In the genomic region with DNA sequence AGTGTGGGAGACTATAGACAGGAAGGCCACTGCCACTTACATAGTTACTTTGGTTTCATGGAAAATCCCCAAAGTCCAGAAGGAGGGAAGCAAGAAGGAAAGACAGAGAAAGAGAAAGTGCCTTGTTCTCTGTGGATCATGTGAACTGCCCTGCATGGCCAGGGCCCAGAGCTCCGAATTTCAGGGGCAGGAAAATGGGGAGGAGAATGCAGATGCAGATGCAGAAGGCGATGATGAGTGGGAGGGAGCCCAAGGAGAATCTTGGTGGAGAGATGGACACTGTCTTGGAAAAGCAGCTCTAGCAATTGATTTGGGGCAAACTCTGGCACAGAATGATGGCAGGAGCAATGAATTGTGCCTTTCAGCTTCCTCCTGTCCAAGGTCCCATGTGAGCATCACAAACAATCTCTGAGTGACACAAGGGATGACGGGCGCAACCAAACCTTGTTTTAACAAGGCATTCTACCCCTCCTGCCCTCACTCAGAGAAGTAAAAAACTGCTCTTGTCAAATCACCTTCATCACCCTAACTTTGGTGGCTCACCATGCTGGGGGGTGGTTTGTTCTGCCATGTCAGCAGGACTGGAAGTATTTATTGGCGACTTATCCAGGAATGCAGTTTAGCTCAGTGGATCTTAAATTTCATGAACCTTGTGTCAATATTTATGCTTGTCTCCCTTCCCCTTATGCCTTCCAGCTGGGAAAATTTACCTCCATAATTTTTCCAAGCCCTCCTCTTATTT, we compare ENCODE assay signal across 1 cellular context.
A peak's percentile ranks its signal among the peaks of the same experiment; 100 is the strongest.
TF ChIP-seq lines count a peak whose summit lies in the region.

No MANE protein-coding gene starts in this region.

TF ChIP-seq in HEK293, 187 proteins besides CTCF, POLR2A, EP300 and RAD21 (continued from another document and continues in another):
- TF ChIP-seq ZNF777 (tag by site-specific recombination; IDR thresholded peaks at IDR 0.05; ENCODE audit: borderline replicate concordance) (no peak), ZSCAN30 (tag by site-specific recombination; IDR thresholded peaks at IDR 0.05) (no peak), FEZF1 (tag by site-specific recombination; IDR thresholded peaks at IDR 0.05) (0 out of 2 replicates have a peak, but pooled peaks have one; percentile 27), TCF7L2 (IDR thresholded peaks at IDR 0.05; ENCODE audit: borderline replicate concordance, low read depth, low read length) (no peak), ZNF843 (tag by site-specific recombination; IDR thresholded peaks at IDR 0.05) (0 out of 2 replicates have a peak, but pooled peaks have one; percentile 29), ZNF112 (tag by site-specific recombination; IDR thresholded peaks at IDR 0.05) (no peak), PRDM10 (tag by site-specific recombination; IDR thresholded peaks at IDR 0.05) (peak; percentile 60), ZNF548 (tag by site-specific recombination; IDR thresholded peaks at IDR 0.05) (no peak), ZBTB10 (tag by site-specific recombination; IDR thresholded peaks at IDR 0.05) (no peak), ZNF174 (tag by site-specific recombination; IDR thresholded peaks at IDR 0.05) (no peak), ZNF214 (tag by site-specific recombination; IDR thresholded peaks at IDR 0.05; ENCODE audit: borderline replicate concordance) (no peak), ZBTB11 (tag by site-specific recombination; conservative IDR thresholded peaks at IDR 0.05; ENCODE audit: low read depth) (no peak), ZNF341 (tag by site-specific recombination; IDR thresholded peaks at IDR 0.05; ENCODE audit: low read depth) (no peak), GLI4 (tag by site-specific recombination; IDR thresholded peaks at IDR 0.05) (no peak), ZNF600 (tag by site-specific recombination; IDR thresholded peaks at IDR 0.05) (0 out of 2 replicates have a peak, but pooled peaks have one; percentile 14), WT1 (tag by site-specific recombination; IDR thresholded peaks at IDR 0.05) (peak; percentile 97), ZNF585B (tag by site-specific recombination; IDR thresholded peaks at IDR 0.05) (no peak), ZNF561 (tag by site-specific recombination; IDR thresholded peaks at IDR 0.05; ENCODE audit: borderline replicate concordance) (no peak), ZNF133 (tag by site-specific recombination; IDR thresholded peaks at IDR 0.05) (no peak), ZNF16 (tag by site-specific recombination; IDR thresholded peaks at IDR 0.05; ENCODE audit: low read depth) (no peak), ZNF202 (tag by site-specific recombination; IDR thresholded peaks at IDR 0.05; ENCODE audit: borderline replicate concordance) (no peak), ZIC2 (tag by site-specific recombination; IDR thresholded peaks at IDR 0.05) (no peak), PRDM1 (tag by site-specific recombination; IDR thresholded peaks at IDR 0.05) (no peak), ZSCAN23 (tag by site-specific recombination; IDR thresholded peaks at IDR 0.05) (no peak), SP3 (tag by site-specific recombination; IDR thresholded peaks at IDR 0.05) (no peak), ZNF354C (tag by site-specific recombination; IDR thresholded peaks at IDR 0.05; ENCODE audit: borderline replicate concordance, low read depth) (no peak), ZNF266 (tag by site-specific recombination; IDR thresholded peaks at IDR 0.05; ENCODE audit: low read depth) (no peak), ZNF426 (tag by site-specific recombination; IDR thresholded peaks at IDR 0.05) (no peak), ZNF18 (tag by site-specific recombination; IDR thresholded peaks at IDR 0.05) (no peak), HOXD13 (CRISPR knock-in tag; IDR thresholded peaks at IDR 0.05; ENCODE audit: borderline replicate concordance) (no peak), ZFP69B (tag by site-specific recombination; IDR thresholded peaks at IDR 0.05) (no peak), ZNF837 (tag by site-specific recombination; IDR thresholded peaks at IDR 0.05) (no peak), ZNF791 (tag by site-specific recombination; IDR thresholded peaks at IDR 0.05) (no peak), KLF10 (tag by site-specific recombination; IDR thresholded peaks at IDR 0.05) (no peak)
- TF ChIP-seq, protein P1, sequence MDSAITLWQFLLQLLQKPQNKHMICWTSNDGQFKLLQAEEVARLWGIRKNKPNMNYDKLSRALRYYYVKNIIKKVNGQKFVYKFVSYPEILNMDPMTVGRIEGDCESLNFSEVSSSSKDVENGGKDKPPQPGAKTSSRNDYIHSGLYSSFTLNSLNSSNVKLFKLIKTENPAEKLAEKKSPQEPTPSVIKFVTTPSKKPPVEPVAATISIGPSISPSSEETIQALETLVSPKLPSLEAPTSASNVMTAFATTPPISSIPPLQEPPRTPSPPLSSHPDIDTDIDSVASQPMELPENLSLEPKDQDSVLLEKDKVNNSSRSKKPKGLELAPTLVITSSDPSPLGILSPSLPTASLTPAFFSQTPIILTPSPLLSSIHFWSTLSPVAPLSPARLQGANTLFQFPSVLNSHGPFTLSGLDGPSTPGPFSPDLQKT (IDR thresholded peaks at IDR 0.05; ENCODE audit: borderline replicate concordance, low read depth, low read length) = no peak
- TF ChIP-seq, protein P2, sequence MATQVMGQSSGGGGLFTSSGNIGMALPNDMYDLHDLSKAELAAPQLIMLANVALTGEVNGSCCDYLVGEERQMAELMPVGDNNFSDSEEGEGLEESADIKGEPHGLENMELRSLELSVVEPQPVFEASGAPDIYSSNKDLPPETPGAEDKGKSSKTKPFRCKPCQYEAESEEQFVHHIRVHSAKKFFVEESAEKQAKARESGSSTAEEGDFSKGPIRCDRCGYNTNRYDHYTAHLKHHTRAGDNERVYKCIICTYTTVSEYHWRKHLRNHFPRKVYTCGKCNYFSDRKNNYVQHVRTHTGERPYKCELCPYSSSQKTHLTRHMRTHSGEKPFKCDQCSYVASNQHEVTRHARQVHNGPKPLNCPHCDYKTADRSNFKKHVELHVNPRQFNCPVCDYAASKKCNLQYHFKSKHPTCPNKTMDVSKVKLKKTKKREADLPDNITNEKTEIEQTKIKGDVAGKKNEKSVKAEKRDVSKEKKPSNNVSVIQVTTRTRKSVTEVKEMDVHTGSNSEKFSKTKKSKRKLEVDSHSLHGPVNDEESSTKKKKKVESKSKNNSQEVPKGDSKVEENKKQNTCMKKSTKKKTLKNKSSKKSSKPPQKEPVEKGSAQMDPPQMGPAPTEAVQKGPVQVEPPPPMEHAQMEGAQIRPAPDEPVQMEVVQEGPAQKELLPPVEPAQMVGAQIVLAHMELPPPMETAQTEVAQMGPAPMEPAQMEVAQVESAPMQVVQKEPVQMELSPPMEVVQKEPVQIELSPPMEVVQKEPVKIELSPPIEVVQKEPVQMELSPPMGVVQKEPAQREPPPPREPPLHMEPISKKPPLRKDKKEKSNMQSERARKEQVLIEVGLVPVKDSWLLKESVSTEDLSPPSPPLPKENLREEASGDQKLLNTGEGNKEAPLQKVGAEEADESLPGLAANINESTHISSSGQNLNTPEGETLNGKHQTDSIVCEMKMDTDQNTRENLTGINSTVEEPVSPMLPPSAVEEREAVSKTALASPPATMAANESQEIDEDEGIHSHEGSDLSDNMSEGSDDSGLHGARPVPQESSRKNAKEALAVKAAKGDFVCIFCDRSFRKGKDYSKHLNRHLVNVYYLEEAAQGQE (tag by site-specific recombination; IDR thresholded peaks at IDR 0.05) = no peak
- TF ChIP-seq, protein P3, sequence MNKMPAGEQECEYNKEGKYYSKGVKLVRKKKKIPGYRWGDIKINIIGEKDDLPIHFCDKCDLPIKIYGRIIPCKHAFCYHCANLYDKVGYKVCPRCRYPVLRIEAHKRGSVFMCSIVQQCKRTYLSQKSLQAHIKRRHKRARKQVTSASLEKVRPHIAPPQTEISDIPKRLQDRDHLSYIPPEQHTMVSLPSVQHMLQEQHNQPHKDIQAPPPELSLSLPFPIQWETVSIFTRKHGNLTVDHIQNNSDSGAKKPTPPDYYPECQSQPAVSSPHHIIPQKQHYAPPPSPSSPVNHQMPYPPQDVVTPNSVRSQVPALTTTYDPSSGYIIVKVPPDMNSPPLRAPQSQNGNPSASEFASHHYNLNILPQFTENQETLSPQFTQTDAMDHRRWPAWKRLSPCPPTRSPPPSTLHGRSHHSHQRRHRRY (tag by site-specific recombination; IDR thresholded peaks at IDR 0.05) = no peak
- TF ChIP-seq, protein P4, sequence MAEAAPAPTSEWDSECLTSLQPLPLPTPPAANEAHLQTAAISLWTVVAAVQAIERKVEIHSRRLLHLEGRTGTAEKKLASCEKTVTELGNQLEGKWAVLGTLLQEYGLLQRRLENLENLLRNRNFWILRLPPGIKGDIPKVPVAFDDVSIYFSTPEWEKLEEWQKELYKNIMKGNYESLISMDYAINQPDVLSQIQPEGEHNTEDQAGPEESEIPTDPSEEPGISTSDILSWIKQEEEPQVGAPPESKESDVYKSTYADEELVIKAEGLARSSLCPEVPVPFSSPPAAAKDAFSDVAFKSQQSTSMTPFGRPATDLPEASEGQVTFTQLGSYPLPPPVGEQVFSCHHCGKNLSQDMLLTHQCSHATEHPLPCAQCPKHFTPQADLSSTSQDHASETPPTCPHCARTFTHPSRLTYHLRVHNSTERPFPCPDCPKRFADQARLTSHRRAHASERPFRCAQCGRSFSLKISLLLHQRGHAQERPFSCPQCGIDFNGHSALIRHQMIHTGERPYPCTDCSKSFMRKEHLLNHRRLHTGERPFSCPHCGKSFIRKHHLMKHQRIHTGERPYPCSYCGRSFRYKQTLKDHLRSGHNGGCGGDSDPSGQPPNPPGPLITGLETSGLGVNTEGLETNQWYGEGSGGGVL (tag by site-specific recombination; IDR thresholded peaks at IDR 0.05) = no peak
